ENCODE assay signal across 6 cellular contexts in genomic region chr17:38747385-38748328, GRCh38. TPM values are rescaled to one million over a fixed set of nuclear protein-coding genes. Genes with fewer than 3 reads are reported as not detected.
DNase-seq lines count a peak whose midpoint lies in the region; ATAC-seq and TF ChIP-seq lines count a peak whose summit lies in the region.

No MANE protein-coding gene starts in this region.

- H3K27me3 ChIP-seq in SU-DHL-6 (ENCODE audit: low read length): no peaks in the 10 kb centered on the region

- 0 out of 2 replicates have a peak, but pooled peaks cover 9% of the 10 kb centered on the region for H3F3A ChIP-seq in SU-DHL-6 (ENCODE audit: insufficient read depth)

- H4K20me1 ChIP-seq in SU-DHL-6 (ENCODE audit: low read depth, low read length): no peaks in the 10 kb centered on the region

- DNase-seq in iPS-NIHi7 (ENCODE audit: extremely low spot score) (peak; percentile 68), A172 (ENCODE audit: low spot score) (no peak), epidermal melanocyte (ENCODE audit: insufficient read length, low spot score) (no peak)

- no peaks in the 10 kb centered on the region for H3K36me3 ChIP-seq in SU-DHL-6 (ENCODE audit: low read length)

- H3K9me2 ChIP-seq in SU-DHL-6 (replicated peaks; ENCODE audit: insufficient read depth, low read length): no peaks in the 10 kb centered on the region

- H3K9me3 ChIP-seq in SU-DHL-6 (ENCODE audit: insufficient read depth, low read length): no peaks in the 10 kb centered on the region

- H3K4me3 ChIP-seq in SU-DHL-6 (ENCODE audit: insufficient read depth, low read length, poor library complexity, severe bottlenecking): peak overlapping the region; percentile 48

- peak overlapping the region; percentile 45 for H3K9ac ChIP-seq in SU-DHL-6 (ENCODE audit: low read length)

- no peak overlapping the region for H3K27ac ChIP-seq in SU-DHL-6 (ENCODE audit: low read depth, low read length)

- TF ChIP-seq CTCF in GM12874 (IDR thresholded peaks at IDR 0.05; ENCODE audit: insufficient read depth, low read depth, low read length): peak; percentile 60
- TF ChIP-seq CTCF in SU-DHL-6 (IDR thresholded peaks at IDR 0.05; ENCODE audit: insufficient read depth, low read length, poor library complexity, severe bottlenecking): no peak

- peaks cover under 1% of the 10 kb centered on the region for H3K79me2 ChIP-seq in SU-DHL-6 (ENCODE audit: insufficient read depth, low read length)

- peak overlapping the region; percentile 58 for H3K4me2 ChIP-seq in SU-DHL-6 (ENCODE audit: low read depth, low read length, poor library complexity, severe bottlenecking)

- peak overlapping the region; percentile 15 for H2AFZ ChIP-seq in SU-DHL-6 (ENCODE audit: low read depth, low read length, severe bottlenecking)

- no peak for ATAC-seq in GM21723 (IDR thresholded peaks at IDR 0.05; ENCODE audit: unreplicated experiment)

RNA-seq across cellular contexts. Expression of gene PCGF2, which starts 0.5 kb away (rescaled TPM):
- total RNA-seq in A172 (2014; rRNA removed; shearing (Covaris generic)): 8.2 and 9.9 TPM in 2 replicates

RNA-seq across cellular contexts. Expression of gene PSMB3, which starts 4.9 kb away (rescaled TPM):
- 484 and 521 TPM in 2 replicates for total RNA-seq in A172 (2014; rRNA removed; shearing (Covaris generic))

RNA-seq across cellular contexts. Expression of gene CISD3, which starts 17.5 kb away (rescaled TPM):
- 7.5 and 12.4 TPM in 2 replicates for total RNA-seq in A172 (2014; rRNA removed; shearing (Covaris generic))

RNA-seq across cellular contexts. Expression of gene MLLT6, which starts 42.6 kb away (rescaled TPM):
- total RNA-seq in A172 (2014; rRNA removed; shearing (Covaris generic)): 17.4 and 21.4 TPM in 2 replicates

RNA-seq across cellular contexts. Expression of gene PIP4K2B, which starts 51.7 kb away (rescaled TPM):
- total RNA-seq in A172 (2014; rRNA removed; shearing (Covaris generic)): 55.6 and 66.9 TPM in 2 replicates
